In genomic region chr6:73515204-73516101, GRCh38 we compare ENCODE assay signal across 8 cellular contexts. TPM values are rescaled to one million over a fixed set of nuclear protein-coding genes. Genes with fewer than 3 reads are reported as not detected.
DNase-seq lines count a peak whose midpoint lies in the region; ATAC-seq, FAIRE-seq and TF ChIP-seq lines count a peak whose summit lies in the region.

No MANE protein-coding gene starts in this region.

- H4K20me1 ChIP-seq in endothelial cell of umbilical vein (replicated peaks; ENCODE audit: control insufficient read depth, extremely low read depth, insufficient read depth, low read length) = peaks cover 10% of the 10 kb centered on the region

- peak; percentile 82 for FAIRE-seq in endothelial cell of umbilical vein (lab: Jason Lieb, UNC)

- CTCF ChIA-PET in endothelial cell of umbilical vein (lab: Charles Lee) = interaction anchor here (0.6 to 10.6 kb wide), 16 partner anchors 9 to 218 kb away, joined by 3 to 113 read pairs (median 3); partner anchors contain the start of gene MTO1

- BruUV-seq in endothelial cell of umbilical vein (replicated peaks; lab: Mats Ljungman, UMichigan) = no TSS peak

- POLR2A ChIA-PET in endothelial cell of umbilical vein (lab: Charles Lee) = interaction anchor here (0.7 to 4.1 kb wide), 6 partner anchors 65 to 1038 kb away, joined by 3 to 26 read pairs (median 7); no protein-coding TSS in a partner anchor

- H3K9me1 ChIP-seq in endothelial cell of umbilical vein (replicated peaks; ENCODE audit: control insufficient read depth, extremely low read depth, insufficient read depth, low read length) = no peaks in the 10 kb centered on the region

- no peak for TF ChIP-seq EP300 in upper lobe of left lung (IDR thresholded peaks at IDR 0.05)

- H3K27ac ChIP-seq in endothelial cell of umbilical vein (ENCODE audit: insufficient read depth, low read depth, low read length) (peak overlapping the region; percentile 28), mucosa of rectum (ENCODE audit: low read depth in 2 of 2, low read length in 2 of 2) (peak overlapping the region; percentile 0 to 2), upper lobe of left lung (peak overlapping the region; percentile 7 to 72 (median 52))

- H3K36me3 ChIP-seq in endothelial cell of umbilical vein (ENCODE audit: control insufficient read depth in 2 of 2, extremely low read depth in 1 of 2, insufficient read depth in 2 of 2, low read length in 2 of 2) (peaks cover 15 to 33% of the 10 kb centered on the region in 2 experiments), mucosa of rectum (ENCODE audit: control insufficient read depth in 2 of 2, insufficient read depth in 2 of 2, low read length in 2 of 2) (peaks cover 40 to 47% of the 10 kb centered on the region in 2 donors), upper lobe of left lung (peaks cover 21 to 74% (median 34%) of the 10 kb centered on the region in 4 donors)

- H3K4me1 ChIP-seq in endothelial cell of umbilical vein (ENCODE audit: control insufficient read depth, extremely low read depth, insufficient read depth, low read length) (peaks cover 15% of the 10 kb centered on the region), mucosa of rectum (ENCODE audit: control insufficient read depth in 2 of 2, insufficient read depth in 2 of 2, low read length in 2 of 2) (peaks cover 18% of the 10 kb centered on the region in 2 donors), upper lobe of left lung (peaks cover 29 to 46% (median 42%) of the 10 kb centered on the region in 4 donors)

- H3K9ac ChIP-seq in endothelial cell of umbilical vein (replicated peaks; ENCODE audit: extremely low read depth, insufficient read depth, low read length) (no peak overlapping the region), mucosa of rectum (ENCODE audit: low read depth in 1 of 2, low read length in 2 of 2) (no peak overlapping the region)

- dilution Hi-C loops in endothelial cell of umbilical vein (cut with MboI; ENCODE audit: extremely low pct_ligation_motif_present, low sequenced_read_pairs) = loop anchor here (10.0 kb wide), 1 partner anchor 69 kb away; no protein-coding TSS in a partner anchor

- intact Hi-C loops in endothelial cell of umbilical vein (cut with micrococcal nuclease) = loop anchor here (1.0 kb wide), 2 partner anchors 65 to 95 kb away; no protein-coding TSS in a partner anchor

- H2AFZ ChIP-seq in endothelial cell of umbilical vein (ENCODE audit: low read depth, low read length) = no peak overlapping the region

- H3K4me3 ChIP-seq in endothelial cell of umbilical vein (replicated peaks in 1 of 3; ENCODE audit: insufficient read depth in 1 of 3, low read depth in 1 of 3, low read length in 3 of 3) = peak overlapping the region in 1 of 3 experiments; percentile 34
- no peak overlapping the region for H3K4me3 ChIP-seq in mucosa of rectum (ENCODE audit: low read length in 2 of 2)
- H3K4me3 ChIP-seq in upper lobe of left lung = peak overlapping the region in 1 of 4 donors; percentile 32

- peak; percentile 98 for TF ChIP-seq POLR2A in endothelial cell of umbilical vein (IDR thresholded peaks at IDR 0.05; ENCODE audit: low read depth, low read length)
- peak in 1 of 4 donors; percentile 31 for TF ChIP-seq POLR2A in upper lobe of left lung (IDR thresholded peaks at IDR 0.05)

- in situ Hi-C loops in GM13977 (cut with MboI; ENCODE audit: low pct_unique_long_range_greater_than_20kb, low sequenced_read_pairs, unreplicated experiment) = loop anchor here (10.0 kb wide), 1 partner anchor 99 kb away; no protein-coding TSS in a partner anchor

- ATAC-seq in HG02763 (IDR thresholded peaks at IDR 0.05; ENCODE audit: unreplicated experiment) (peak; percentile 36), upper lobe of left lung (ENCODE audit: low FRiP score in 2 of 2) (peak; percentile 64 to 69)

- no peaks in the 10 kb centered on the region for H3K27me3 ChIP-seq in endothelial cell of umbilical vein (ENCODE audit: control insufficient read depth in 2 of 2, insufficient read depth in 2 of 2, low read length in 2 of 2)
- no peaks in the 10 kb centered on the region for H3K27me3 ChIP-seq in mucosa of rectum (ENCODE audit: control insufficient read depth in 2 of 2, insufficient read depth in 2 of 2, low read length in 2 of 2)
- H3K27me3 ChIP-seq in upper lobe of left lung = no peaks in the 10 kb centered on the region

- peak; percentile 57 for TF ChIP-seq CTCF in GM13977 (IDR thresholded peaks at IDR 0.05; ENCODE audit: extremely low read depth, insufficient read depth, missing control alignments)
- peak; percentile 36 to 45 for TF ChIP-seq CTCF in endothelial cell of umbilical vein (IDR thresholded peaks at IDR 0.05; ENCODE audit: extremely low read depth in 1 of 2, insufficient read depth in 1 of 2, low read depth in 1 of 2, low read length in 2 of 2)
- TF ChIP-seq CTCF in upper lobe of left lung (IDR thresholded peaks at IDR 0.05) = peak; percentile 48 to 84 (median 72)

- H3K79me2 ChIP-seq in endothelial cell of umbilical vein (ENCODE audit: control insufficient read depth, insufficient read depth, low read length) = peaks cover 38% of the 10 kb centered on the region

- WGBS in upper lobe of left lung, 2 donors = 34 to 36% methylated on average over 4 of the region's 4 CpGs

- DNase-seq in AML-193 (lab: John Stamatoyannopoulos, UW) (peak; percentile 73 to 85), GM13977 (ENCODE audit: low spot score) (peak; percentile 39), NCI-H1694 treated with DMSO at 0.1 percent for 48 hours (lab: John Stamatoyannopoulos, UW) (peak; percentile 37), endothelial cell of umbilical vein (ENCODE audit: low read depth, low spot score) (peak; percentile 84), upper lobe of left lung (peak in 1 of 2 donors; percentile 55)
- DNase-seq in activated CD4-positive, alpha-beta T cell treated with anti-CD3 and anti-CD28 coated beads for 1 hour = peak; percentile 18

- peak overlapping the region; percentile 87 for H3K4me2 ChIP-seq in endothelial cell of umbilical vein (ENCODE audit: insufficient read depth, low read length)

- H3K9me3 ChIP-seq in endothelial cell of umbilical vein (replicated peaks; ENCODE audit: control insufficient read depth, insufficient read depth, low read length) (no peaks in the 10 kb centered on the region), mucosa of rectum (ENCODE audit: control insufficient read depth in 2 of 2, low read length in 2 of 2) (no peaks in the 10 kb centered on the region), upper lobe of left lung (no peaks in the 10 kb centered on the region)

TF ChIP-seq in endothelial cell of umbilical vein, 7 proteins besides CTCF, POLR2A, EP300 and RAD21:
- TF ChIP-seq GATA2 (IDR thresholded peaks at IDR 0.05; ENCODE audit: insufficient read depth, insufficient read length, low read depth, low read length) (peak; percentile 18), POLR2AphosphoS5 (IDR thresholded peaks at IDR 0.05; ENCODE audit: insufficient read depth, low read depth, low read length) (peak; percentile 94), FOS (IDR thresholded peaks at IDR 0.05; ENCODE audit: borderline replicate concordance, insufficient read depth, low read length) (peak; percentile 47), MYC (IDR thresholded peaks at IDR 0.05; ENCODE audit: low read depth, low read length) (no peak), JUN (IDR thresholded peaks at IDR 0.05; ENCODE audit: borderline replicate concordance, insufficient read depth, insufficient read length, low read depth) (peak; percentile 37), EZH2 (IDR thresholded peaks at IDR 0.05; ENCODE audit: borderline replicate concordance, low read depth, low read length, severe bottlenecking) (no peak)
- TF ChIP-seq, protein P1, sequence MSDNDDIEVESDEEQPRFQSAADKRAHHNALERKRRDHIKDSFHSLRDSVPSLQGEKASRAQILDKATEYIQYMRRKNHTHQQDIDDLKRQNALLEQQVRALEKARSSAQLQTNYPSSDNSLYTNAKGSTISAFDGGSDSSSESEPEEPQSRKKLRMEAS (IDR thresholded peaks at IDR 0.05; ENCODE audit: insufficient read depth, insufficient read length) = no peak

RNA-seq across cellular contexts. Expression of gene EEF1A1, which starts 5.4 kb away (rescaled TPM):
- total RNA-seq in endothelial cell of umbilical vein = 9,186 and 9,456 TPM in 2 replicates
- 9,885 and 11,104 TPM in 2 replicates for polyA plus RNA-seq in endothelial cell of umbilical vein
- polyA plus RNA-seq in endothelial cell of umbilical vein (2011; cell fraction: cytosol; rRNA removed) = 14,586 and 14,653 TPM in 2 replicates
- polyA plus RNA-seq in endothelial cell of umbilical vein (2011; cell fraction: nucleus; rRNA removed) = 4,559 and 5,077 TPM in 2 replicates
- 11,454 and 13,683 TPM in 2 replicates for polyA plus RNA-seq in endothelial cell of umbilical vein (2012)
- polyA minus RNA-seq in endothelial cell of umbilical vein = 10,895 and 11,397 TPM in 2 replicates
- 4,495 TPM for polyA minus RNA-seq in endothelial cell of umbilical vein (2011; cell fraction: cytosol; rRNA and poly(A)+ RNA removed)
- 1,103 and 1,399 TPM in 2 replicates for polyA minus RNA-seq in endothelial cell of umbilical vein (2011; cell fraction: nucleus; rRNA and poly(A)+ RNA removed)
- over 10,000 TPM in 1 of 6 donors, 1,000 to 10,000 TPM in 5; 3,617 to 10,582 (median 7,272) TPM for total RNA-seq in upper lobe of left lung

RNA-seq across cellular contexts. Expression of gene MTO1, which starts 53.9 kb away (rescaled TPM):
- 24.8 and 25.1 TPM in 2 replicates for total RNA-seq in endothelial cell of umbilical vein
- 10.7 and 12.6 TPM in 2 replicates for polyA plus RNA-seq in endothelial cell of umbilical vein
- polyA plus RNA-seq in endothelial cell of umbilical vein (2011; cell fraction: cytosol; rRNA removed) = 10.1 and 10.8 TPM in 2 replicates
- polyA plus RNA-seq in endothelial cell of umbilical vein (2011; cell fraction: nucleus; rRNA removed) = 34.5 and 36.5 TPM in 2 replicates
- polyA plus RNA-seq in endothelial cell of umbilical vein (2012) = 12.2 and 17.0 TPM in 2 replicates
- polyA minus RNA-seq in endothelial cell of umbilical vein = 17.6 and 20.4 TPM in 2 replicates
- 21.8 TPM for polyA minus RNA-seq in endothelial cell of umbilical vein (2011; cell fraction: cytosol; rRNA and poly(A)+ RNA removed)
- 23.9 and 24.9 TPM in 2 replicates for polyA minus RNA-seq in endothelial cell of umbilical vein (2011; cell fraction: nucleus; rRNA and poly(A)+ RNA removed)
- 10 to 100 TPM in 5 of 6 donors, 1 to 10 TPM in 1; 8.9 to 56.6 (median 25.9) TPM for total RNA-seq in upper lobe of left lung

Comparison
In these comparisons a context has a peak if more than half of its experiments do, and no peak if none do; other contexts are left out.
1. H3K27ac ChIP-seq: peak in every context shown above with its lines; median percentile 52 in upper lobe of left lung; 28 in endothelial cell of umbilical vein; 1 in mucosa of rectum.